Comparison of ENCODE assay signal across 9 cellular contexts in the genomic region with DNA sequence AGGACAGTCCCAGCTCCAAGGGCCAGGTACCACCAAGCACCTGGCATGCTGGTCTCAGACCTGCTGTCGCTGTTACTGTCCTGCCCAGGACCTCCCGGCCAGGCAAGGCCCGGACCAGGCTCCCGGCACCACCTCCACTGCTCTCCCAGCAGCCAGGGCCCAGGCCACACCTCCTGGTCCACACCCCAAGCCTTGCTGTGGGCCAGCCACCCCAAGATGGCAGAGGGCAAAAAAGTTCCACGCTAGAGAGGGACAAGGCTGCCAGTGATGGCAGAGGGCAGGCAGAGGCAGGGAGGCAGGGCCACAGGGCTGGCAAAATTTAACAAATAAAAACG. TPM values are rescaled to one million over a fixed set of nuclear protein-coding genes. Genes with fewer than 3 reads are reported as not detected.
DNase-seq lines count a peak whose midpoint lies in the region; ATAC-seq, FAIRE-seq and TF ChIP-seq lines count a peak whose summit lies in the region.
"Had no signal": no experiment of that assay in that cellular context is flagged by ENCODE, and none has a peak within 500 bp of the region (broad histone marks: within the 10 kb centered on the region; RNA-seq: fewer than 3 reads in every experiment).

No MANE protein-coding gene starts in this region.

- peak overlapping the region; percentile 62 for H3K27ac Mint-ChIP-seq in CD4-positive, alpha-beta T cell

- in situ Hi-C loops in G401 (cut with HindIII; ENCODE audit: low sequenced_read_pairs) = no loop called here

- peak overlapping the region; percentile 67 for H3K27ac ChIP-seq in CD4-positive, alpha-beta T cell (ENCODE audit: low read depth, low read length)
- H3K27ac ChIP-seq in PC-3 (ENCODE audit: low read length) (no peak overlapping the region), endothelial cell of umbilical vein (ENCODE audit: insufficient read depth, low read depth, low read length) (no peak overlapping the region), psoas muscle (peak overlapping the region; percentile 23), Peyer's patch (peak overlapping the region in 2 of 4 donors; percentile 91 to 96)

- CTCF ChIA-PET in CD4-positive, alpha-beta T cell (lab: Charles Lee) = interaction anchor here (0.9 to 2.0 kb wide), 3 partner anchors 22 to 366 kb away, joined by 3 to 7 read pairs (median 5); no protein-coding TSS in a partner anchor
- CTCF ChIA-PET in PC-3 (lab: Charles Lee) (interaction anchor here (1.0 kb wide), 1 partner anchor 16 kb away, joined by 13 read pairs; no protein-coding TSS in a partner anchor), endothelial cell of umbilical vein (lab: Charles Lee) (interaction anchor here (0.6 to 2.4 kb wide), 9 partner anchors 8 to 269 kb away, joined by 3 to 27 read pairs (median 4); no protein-coding TSS in a partner anchor)

- no peak for FAIRE-seq in endothelial cell of umbilical vein (lab: Jason Lieb, UNC)

- H3K27me3 ChIP-seq in CD4-positive, alpha-beta T cell (ENCODE audit: control insufficient read depth, insufficient read depth, low read length) = no peaks in the 10 kb centered on the region
- no peaks in the 10 kb centered on the region for H3K27me3 ChIP-seq in PC-3 (ENCODE audit: low read length)
- H3K27me3 ChIP-seq in endothelial cell of umbilical vein (ENCODE audit: control insufficient read depth in 2 of 2, insufficient read depth in 2 of 2, low read length in 2 of 2) = no peaks in the 10 kb centered on the region
- no peaks in the 10 kb centered on the region for H3K27me3 ChIP-seq in psoas muscle (ENCODE audit: insufficient read depth in 3 of 3, low read length in 2 of 3)
- H3K27me3 ChIP-seq in Peyer's patch = no peaks in the 10 kb centered on the region

- no peaks in the 10 kb centered on the region for H3K27me3 Mint-ChIP-seq in CD4-positive, alpha-beta T cell

- no TSS peak for BruUV-seq in PC-3 (replicated peaks; lab: Mats Ljungman, UMichigan)
- BruUV-seq in endothelial cell of umbilical vein (replicated peaks; lab: Mats Ljungman, UMichigan) = TSS peak; percentile 51

- no peaks in the 10 kb centered on the region for H3K9me3 ChIP-seq in CD4-positive, alpha-beta T cell (ENCODE audit: control insufficient read depth, low read length)
- H3K9me3 ChIP-seq in PC-3 (ENCODE audit: low read length) (no peaks in the 10 kb centered on the region), endothelial cell of umbilical vein (replicated peaks; ENCODE audit: control insufficient read depth, insufficient read depth, low read length) (no peaks in the 10 kb centered on the region), psoas muscle (no peaks in the 10 kb centered on the region), Peyer's patch (peaks cover 0 to 10% (median 0%) of the 10 kb centered on the region in 4 donors)
- H3K9me3 ChIP-seq: prostate gland had no signal

- no peak for ATAC-seq in CD4-positive, alpha-beta T cell (ENCODE audit: poor library complexity)
- ATAC-seq in PC-3 (no peak), psoas muscle (no peak), GM18868 (IDR thresholded peaks at IDR 0.05; ENCODE audit: unreplicated experiment) (no peak)

- H3K79me2 ChIP-seq in PC-3 (ENCODE audit: low read length) = no peaks in the 10 kb centered on the region
- H3K79me2 ChIP-seq in endothelial cell of umbilical vein (ENCODE audit: control insufficient read depth, insufficient read depth, low read length) = peaks cover 3% of the 10 kb centered on the region

- H3K36me3 ChIP-seq in PC-3 (ENCODE audit: low read depth, low read length) (no peaks in the 10 kb centered on the region), endothelial cell of umbilical vein (ENCODE audit: control insufficient read depth in 2 of 2, extremely low read depth in 1 of 2, insufficient read depth in 2 of 2, low read length in 2 of 2) (no peaks in the 10 kb centered on the region), psoas muscle (ENCODE audit: insufficient read depth in 1 of 2, low read depth in 1 of 2) (peaks cover 0 to 6% of the 10 kb centered on the region in 2 donors), Peyer's patch (no peaks in the 10 kb centered on the region)
- H3K36me3 ChIP-seq: prostate gland had no signal

- H3K9me1 ChIP-seq in endothelial cell of umbilical vein (replicated peaks; ENCODE audit: control insufficient read depth, extremely low read depth, insufficient read depth, low read length) = no peaks in the 10 kb centered on the region

- TF ChIP-seq POLR2A in endothelial cell of umbilical vein (IDR thresholded peaks at IDR 0.05; ENCODE audit: low read depth, low read length) (no peak), Peyer's patch (IDR thresholded peaks at IDR 0.05) (no peak)

- H3K9me3 Mint-ChIP-seq in CD4-positive, alpha-beta T cell = no peaks in the 10 kb centered on the region

- H3K4me2 ChIP-seq in PC-3 (ENCODE audit: low read length) (peak overlapping the region; percentile 80), endothelial cell of umbilical vein (ENCODE audit: insufficient read depth, low read length) (no peak overlapping the region)

- H3K9ac ChIP-seq in PC-3 (ENCODE audit: low read length) = no peak overlapping the region
- H3K9ac ChIP-seq in endothelial cell of umbilical vein (replicated peaks; ENCODE audit: extremely low read depth, insufficient read depth, low read length) = no peak overlapping the region

- no peaks in the 10 kb centered on the region for H3K9me2 ChIP-seq in PC-3 (replicated peaks; ENCODE audit: low read length)

- DNase-seq in CD4-positive, alpha-beta T cell = no peak
- no peak for DNase-seq in PC-3
- DNase-seq in endothelial cell of umbilical vein (ENCODE audit: low read depth, low spot score) = no peak
- DNase-seq in psoas muscle = no peak
- no peak for DNase-seq in G401 (ENCODE audit: low spot score)
- no peak for DNase-seq in SHP77 (lab: John Stamatoyannopoulos, UW)
- DNase-seq in Peyer's patch = no peak

- H2AFZ ChIP-seq in PC-3 (ENCODE audit: low read length) (no peak overlapping the region), endothelial cell of umbilical vein (ENCODE audit: low read depth, low read length) (no peak overlapping the region)

- no peak for TF ChIP-seq CTCF in CD4-positive, alpha-beta T cell (IDR thresholded peaks at IDR 0.05)
- TF ChIP-seq CTCF in PC-3 (conservative IDR thresholded peaks at IDR 0.05; ENCODE audit: low read depth, low read length) (no peak), endothelial cell of umbilical vein (IDR thresholded peaks at IDR 0.05; ENCODE audit: extremely low read depth in 1 of 2, insufficient read depth in 1 of 2, low read depth in 1 of 2, low read length in 2 of 2) (no peak), psoas muscle (IDR thresholded peaks at IDR 0.05) (no peak), Peyer's patch (IDR thresholded peaks at IDR 0.05) (no peak)

- peaks cover 9% of the 10 kb centered on the region; the same call in 1 of the 2 replicates for H3K4me1 ChIP-seq in PC-3 (ENCODE audit: insufficient read depth, low read length)
- peaks cover 7% of the 10 kb centered on the region for H3K4me1 ChIP-seq in endothelial cell of umbilical vein (ENCODE audit: control insufficient read depth, extremely low read depth, insufficient read depth, low read length)
- H3K4me1 ChIP-seq in psoas muscle = peaks cover 12% of the 10 kb centered on the region
- H3K4me1 ChIP-seq in Peyer's patch = peaks cover 3 to 25% (median 10%) of the 10 kb centered on the region in 4 donors
- H3K4me1 ChIP-seq: prostate gland had no signal

- peaks cover 8% of the 10 kb centered on the region for H3K36me3 Mint-ChIP-seq in CD4-positive, alpha-beta T cell (ENCODE audit: low read depth)

- intact Hi-C loops in CD4-positive, alpha-beta T cell (cut with DNase I, micrococcal nuclease) = loop anchor here in 1 of 2 experiments (2.0 to 5.0 kb wide), 6 partner anchors 76 to 525 kb away; partner anchors contain the start of genes INPP5E, TMEM250 and TRAF2
- intact Hi-C loops in PC-3 (cut with micrococcal nuclease) = loop anchor here (2.0 kb wide), 1 partner anchor 18 kb away; no protein-coding TSS in a partner anchor
- intact Hi-C loops in endothelial cell of umbilical vein (cut with micrococcal nuclease) = loop anchor here (2.0 kb wide), 1 partner anchor 350 kb away; the partner anchor contains the start of gene DIPK1B
- intact Hi-C loops in psoas muscle (cut with DNase I) = no loop called here

- POLR2A ChIA-PET in CD4-positive, alpha-beta T cell (lab: Charles Lee) = interaction anchor here (1.2 to 1.7 kb wide), 7 partner anchors 38 to 401 kb away, joined by 3 to 15 read pairs (median 7); partner anchors contain the start of genes SNAPC4 and UBAC1
- POLR2A ChIA-PET in PC-3 (lab: Charles Lee; ENCODE audit: unreplicated experiment) = interaction anchor here (0.6 to 0.9 kb wide), 7 partner anchors 8 to 401 kb away, joined by 3 to 7 read pairs (median 5); no protein-coding TSS in a partner anchor
- POLR2A ChIA-PET in endothelial cell of umbilical vein (lab: Charles Lee) = interaction anchor here (1.2 kb wide), 1 partner anchor 17 kb away, joined by 5 read pairs; no protein-coding TSS in a partner anchor

- H4K20me1 ChIP-seq in PC-3 (ENCODE audit: low read length) (no peaks in the 10 kb centered on the region), endothelial cell of umbilical vein (replicated peaks; ENCODE audit: control insufficient read depth, extremely low read depth, insufficient read depth, low read length) (no peaks in the 10 kb centered on the region)

- H3K4me1 Mint-ChIP-seq in CD4-positive, alpha-beta T cell (ENCODE audit: low read depth) = peaks cover 5% of the 10 kb centered on the region

- WGBS in psoas muscle, 3 donors = 81 to 94% (median 89%) methylated on average over 6 of the region's 6 CpGs

- H3K4me3 ChIP-seq in PC-3 (ENCODE audit: low read length) = no peak overlapping the region; the same call in 1 of the 2 replicates
- no peak overlapping the region for H3K4me3 ChIP-seq in endothelial cell of umbilical vein (replicated peaks in 1 of 3; ENCODE audit: insufficient read depth in 1 of 3, low read depth in 1 of 3, low read length in 3 of 3)
- H3K4me3 ChIP-seq in psoas muscle = no peak overlapping the region
- H3K4me3 ChIP-seq in Peyer's patch = no peak overlapping the region

- dilution Hi-C loops in endothelial cell of umbilical vein (cut with MboI; ENCODE audit: extremely low pct_ligation_motif_present, low sequenced_read_pairs) = no loop called here

- H3F3A ChIP-seq in PC-3 (ENCODE audit: low read length, unreplicated experiment) = no peaks in the 10 kb centered on the region

- peak overlapping the region; percentile 86 for H3K4me3 Mint-ChIP-seq in CD4-positive, alpha-beta T cell

RNA-seq across cellular contexts. Expression of gene DNLZ, which starts 1.1 kb away (rescaled TPM):
- total RNA-seq in CD4-positive, alpha-beta T cell = 10 to 100 TPM; 15.4 to 17.0 TPM
- total RNA-seq in PC-3 (2014; rRNA removed) (51.4 and 64.9 TPM in 2 replicates), endothelial cell of umbilical vein (26.9 and 27.5 TPM in 2 replicates), psoas muscle (10 to 100 TPM in 3 of 4 donors, 1 to 10 TPM in 1; 8.2 to 29.6 (median 21.1) TPM), Peyer's patch (10 to 100 TPM in 3 of 4 donors, 1 to 10 TPM in 1; 5.6 to 19.8 (median 13.5) TPM)
- polyA plus RNA-seq in endothelial cell of umbilical vein (23.0 and 38.4 TPM in 2 replicates), psoas muscle (10 to 100 TPM; 18.5 to 40.7 (median 18.7) TPM)
- 12.6 and 14.5 TPM in 2 replicates for polyA plus RNA-seq in endothelial cell of umbilical vein (2011; cell fraction: cytosol; rRNA removed)
- polyA plus RNA-seq in endothelial cell of umbilical vein (2011; cell fraction: nucleus; rRNA removed) = 7.0 and 8.5 TPM in 2 replicates
- 12.0 and 12.5 TPM in 2 replicates for polyA plus RNA-seq in endothelial cell of umbilical vein (2012)
- 2.1 and 2.6 TPM in 2 replicates for polyA minus RNA-seq in endothelial cell of umbilical vein
- polyA minus RNA-seq in endothelial cell of umbilical vein (2011; cell fraction: cytosol; rRNA and poly(A)+ RNA removed) = 6.8 TPM
- 1.7 and 3.0 TPM in 2 replicates for polyA minus RNA-seq in endothelial cell of umbilical vein (2011; cell fraction: nucleus; rRNA and poly(A)+ RNA removed)
- 34.2 and 70.6 TPM in 2 replicates for total RNA-seq in G401 (2014; rRNA removed; shearing (Covaris generic))

RNA-seq across cellular contexts. Expression of gene CARD9, which starts 11.1 kb away (rescaled TPM):
- under 1 TPM; 0.36 to 0.64 TPM for total RNA-seq in CD4-positive, alpha-beta T cell
- total RNA-seq in PC-3 (2014; rRNA removed) (0.52 and 1.1 TPM in 2 replicates), endothelial cell of umbilical vein (0.16 and 0.71 TPM in 2 replicates), psoas muscle (1 to 10 TPM in 1 of 4 donors, under 1 TPM in 3; 0.26 to 1.1 (median 0.71) TPM), Peyer's patch (10 to 100 TPM in 1 of 4 donors, under 1 TPM in 3; 0.28 to 14.9 (median 0.64) TPM)
- polyA plus RNA-seq in endothelial cell of umbilical vein (0.19 and 0.22 TPM in 2 replicates), psoas muscle (under 1 TPM; 0.39 to 0.56 (median 0.51) TPM)
- 0.13 and 0.23 TPM in 2 replicates for polyA plus RNA-seq in endothelial cell of umbilical vein (2011; cell fraction: cytosol; rRNA removed)
- polyA plus RNA-seq in endothelial cell of umbilical vein (2011; cell fraction: nucleus; rRNA removed) = 0.83 and 0.88 TPM in 2 replicates
- polyA plus RNA-seq in endothelial cell of umbilical vein (2012) = 0.43 and 0.74 TPM in 2 replicates
- 0.28 and 0.39 TPM in 2 replicates for polyA minus RNA-seq in endothelial cell of umbilical vein
- 2.0 TPM for polyA minus RNA-seq in endothelial cell of umbilical vein (2011; cell fraction: cytosol; rRNA and poly(A)+ RNA removed)
- polyA minus RNA-seq in endothelial cell of umbilical vein (2011; cell fraction: nucleus; rRNA and poly(A)+ RNA removed) = 0.34 and 0.43 TPM in 2 replicates
- 0.25 and 0.98 TPM in 2 replicates for total RNA-seq in G401 (2014; rRNA removed; shearing (Covaris generic))

RNA-seq across cellular contexts. Expression of gene GPSM1, which starts 35.1 kb away (rescaled TPM):
- total RNA-seq in CD4-positive, alpha-beta T cell = 1 to 10 TPM; 7.7 to 8.6 TPM
- total RNA-seq in PC-3 (2014; rRNA removed) (26.9 and 27.8 TPM in 2 replicates), endothelial cell of umbilical vein (42.8 and 47.1 TPM in 2 replicates), psoas muscle (1 to 10 TPM; 1.3 to 2.3 (median 1.7) TPM), Peyer's patch (10 to 100 TPM in 1 of 4 donors, 1 to 10 TPM in 3; 3.7 to 25.6 (median 6.0) TPM)
- polyA plus RNA-seq in endothelial cell of umbilical vein (34.6 and 40.3 TPM in 2 replicates), psoas muscle (under 1 TPM; 0.34 to 0.96 (median 0.52) TPM)
- polyA plus RNA-seq in endothelial cell of umbilical vein (2011; cell fraction: cytosol; rRNA removed) = 16.7 and 24.9 TPM in 2 replicates
- polyA plus RNA-seq in endothelial cell of umbilical vein (2011; cell fraction: nucleus; rRNA removed) = 81.4 and 102 TPM in 2 replicates
- 22.3 and 40.4 TPM in 2 replicates for polyA plus RNA-seq in endothelial cell of umbilical vein (2012)
- polyA minus RNA-seq in endothelial cell of umbilical vein = 12.5 and 17.5 TPM in 2 replicates
- 7.5 TPM for polyA minus RNA-seq in endothelial cell of umbilical vein (2011; cell fraction: cytosol; rRNA and poly(A)+ RNA removed)
- 20.3 and 41.3 TPM in 2 replicates for polyA minus RNA-seq in endothelial cell of umbilical vein (2011; cell fraction: nucleus; rRNA and poly(A)+ RNA removed)
- 49.1 and 50.3 TPM in 2 replicates for total RNA-seq in G401 (2014; rRNA removed; shearing (Covaris generic))

RNA-seq across cellular contexts. Expression of gene SNAPC4, which starts 37.6 kb away (rescaled TPM):
- 1 to 10 TPM; 7.7 to 8.0 TPM for total RNA-seq in CD4-positive, alpha-beta T cell
- total RNA-seq in PC-3 (2014; rRNA removed) (7.5 and 7.8 TPM in 2 replicates), endothelial cell of umbilical vein (14.7 and 17.5 TPM in 2 replicates), psoas muscle (1 to 10 TPM; 3.5 to 4.9 (median 4.5) TPM), Peyer's patch (10 to 100 TPM in 3 of 4 donors, 1 to 10 TPM in 1; 6.3 to 58.6 (median 13.2) TPM)
- polyA plus RNA-seq in endothelial cell of umbilical vein (6.7 and 8.4 TPM in 2 replicates), psoas muscle (1 to 10 TPM; 3.1 to 6.5 (median 5.1) TPM)
- 3.6 and 4.5 TPM in 2 replicates for polyA plus RNA-seq in endothelial cell of umbilical vein (2011; cell fraction: cytosol; rRNA removed)
- polyA plus RNA-seq in endothelial cell of umbilical vein (2011; cell fraction: nucleus; rRNA removed) = 35.6 and 37.7 TPM in 2 replicates
- polyA plus RNA-seq in endothelial cell of umbilical vein (2012) = 11.7 and 14.4 TPM in 2 replicates
- 4.2 and 6.7 TPM in 2 replicates for polyA minus RNA-seq in endothelial cell of umbilical vein
- 5.0 TPM for polyA minus RNA-seq in endothelial cell of umbilical vein (2011; cell fraction: cytosol; rRNA and poly(A)+ RNA removed)
- 5.9 and 10.7 TPM in 2 replicates for polyA minus RNA-seq in endothelial cell of umbilical vein (2011; cell fraction: nucleus; rRNA and poly(A)+ RNA removed)
- total RNA-seq in G401 (2014; rRNA removed; shearing (Covaris generic)) = 12.4 and 17.2 TPM in 2 replicates

RNA-seq across cellular contexts. Expression of gene ENTR1, which starts 48.0 kb away (rescaled TPM):
- 10 to 100 TPM; 37.7 to 43.2 TPM for total RNA-seq in CD4-positive, alpha-beta T cell
- total RNA-seq in PC-3 (2014; rRNA removed) (32.3 and 38.3 TPM in 2 replicates), endothelial cell of umbilical vein (47.3 and 61.6 TPM in 2 replicates), psoas muscle (10 to 100 TPM; 16.0 to 39.0 (median 32.3) TPM), Peyer's patch (100 to 1,000 TPM in 1 of 4 donors, 10 to 100 TPM in 3; 29.9 to 193 (median 50.2) TPM)
- polyA plus RNA-seq in endothelial cell of umbilical vein (32.4 and 36.0 TPM in 2 replicates), psoas muscle (10 to 100 TPM; 24.6 to 53.0 (median 45.4) TPM)
- 29.4 and 31.9 TPM in 2 replicates for polyA plus RNA-seq in endothelial cell of umbilical vein (2011; cell fraction: cytosol; rRNA removed)
- 117 TPM in 2 replicates for polyA plus RNA-seq in endothelial cell of umbilical vein (2011; cell fraction: nucleus; rRNA removed)
- polyA plus RNA-seq in endothelial cell of umbilical vein (2012) = 50.2 and 50.6 TPM in 2 replicates
- polyA minus RNA-seq in endothelial cell of umbilical vein = 18.1 and 23.9 TPM in 2 replicates
- 64.9 TPM for polyA minus RNA-seq in endothelial cell of umbilical vein (2011; cell fraction: cytosol; rRNA and poly(A)+ RNA removed)
- 26.6 and 39.5 TPM in 2 replicates for polyA minus RNA-seq in endothelial cell of umbilical vein (2011; cell fraction: nucleus; rRNA and poly(A)+ RNA removed)
- total RNA-seq in G401 (2014; rRNA removed; shearing (Covaris generic)) = 85.0 and 97.9 TPM in 2 replicates

Comparison
In these comparisons a context has a peak if more than half of its experiments do, and no peak if none do; other contexts are left out.
1. H3K27ac ChIP-seq: peak in CD4-positive, alpha-beta T cell (single experiment) and psoas muscle (single experiment); none in PC-3 (single experiment) and endothelial cell of umbilical vein (single experiment).
2. intact Hi-C loops: an anchor here in PC-3 (2.0 kb wide) and endothelial cell of umbilical vein (2.0 kb wide); none called in psoas muscle.